Comparison of ENCODE assay signal across 10 cellular contexts in genomic region chr7:2845193-2845592, GRCh38. TPM values are rescaled to one million over a fixed set of nuclear protein-coding genes. Genes with fewer than 3 reads are reported as not detected.
DNase-seq lines count a peak whose midpoint lies in the region; TF ChIP-seq lines count a peak whose summit lies in the region.
"Had no signal": no experiment of that assay in that cellular context is flagged by ENCODE, and none has a peak within 500 bp of the region (broad histone marks: within the 10 kb centered on the region; RNA-seq: fewer than 3 reads in every experiment).

No MANE protein-coding gene starts in this region.

- H3K9ac ChIP-seq in HUES64 (ENCODE audit: low read depth, low read length) = no peak overlapping the region

- intact Hi-C loops in ascending aorta (cut with DNase I) = no loop called here

- H3K27me3 ChIP-seq in CD8-positive, alpha-beta memory T cell (ENCODE audit: insufficient read depth, low read length, poor library complexity, severe bottlenecking) = no peaks in the 10 kb centered on the region
- H3K27me3 ChIP-seq in HUES64 (ENCODE audit: insufficient read depth, low read length) (no peaks in the 10 kb centered on the region), ascending aorta (no peaks in the 10 kb centered on the region)
- H3K27me3 ChIP-seq: esophagus muscularis mucosa had no signal

- 88% methylated on average over 10 of the region's 10 CpGs for WGBS in HUES64

- H3K27ac Mint-ChIP-seq in CD8-positive, alpha-beta memory T cell = peak overlapping the region in 2 of 8 donors; percentile 20 to 42
- no peak overlapping the region for H3K27ac Mint-ChIP-seq in nephron progenitor cell

- CTCF ChIA-PET in CD8-positive, alpha-beta memory T cell (lab: Charles Lee) = interaction anchor here (0.6 to 0.7 kb wide), 2 partner anchors 48 to 50 kb away, joined by 3 to 4 read pairs; no protein-coding TSS in a partner anchor
- CTCF ChIA-PET in GM10248 (lab: Yijun Ruan, JAX) = interaction anchor here (1.3 kb wide), 3 partner anchors 19 to 46 kb away, joined by 3 to 8 read pairs (median 5); no protein-coding TSS in a partner anchor

- peaks cover 16% of the 10 kb centered on the region for H3K4me1 ChIP-seq in CD8-positive, alpha-beta memory T cell (ENCODE audit: insufficient read depth, low read length)
- 0 out of 2 replicates have a peak, but pooled peaks cover 4% of the 10 kb centered on the region for H3K4me1 ChIP-seq in HUES64 (ENCODE audit: insufficient read depth, low read length)
- peaks cover 9 to 18% of the 10 kb centered on the region in 2 donors for H3K4me1 ChIP-seq in ascending aorta

- POLR2A ChIA-PET in CD8-positive, alpha-beta memory T cell (lab: Charles Lee) = no interaction called here
- POLR2A ChIA-PET in GM10248 (lab: Yijun Ruan, JAX) = interaction anchor here (0.6 kb wide), 3 partner anchors 8 to 185 kb away, joined by 3 to 8 read pairs (median 3); no protein-coding TSS in a partner anchor

- H3K4me3 ChIP-seq in CD8-positive, alpha-beta memory T cell (ENCODE audit: low read length) = peak overlapping the region; percentile 77
- peak overlapping the region; percentile 53; the same call in 1 of the 2 replicates for H3K4me3 ChIP-seq in HUES64 (ENCODE audit: low read length)
- peak overlapping the region; percentile 39 to 62 for H3K4me3 ChIP-seq in ascending aorta

- H3K4me1 Mint-ChIP-seq in CD8-positive, alpha-beta memory T cell = peaks cover 30 to 49% (median 46%) of the 10 kb centered on the region in 3 donors
- H3K4me1 Mint-ChIP-seq in nephron progenitor cell = peaks cover 26% of the 10 kb centered on the region

- TF ChIP-seq CTCF in ascending aorta (IDR thresholded peaks at IDR 0.05) (no peak), nephron progenitor cell (IDR thresholded peaks at IDR 0.05) (no peak), GM10248 (IDR thresholded peaks at IDR 0.05; ENCODE audit: control extremely low read depth, extremely low read depth, low read depth, missing control alignments) (no peak)

- H3K27me3 Mint-ChIP-seq in CD8-positive, alpha-beta memory T cell = no peaks in the 10 kb centered on the region
- H3K27me3 Mint-ChIP-seq in nephron progenitor cell (ENCODE audit: low read depth, poor library complexity) = peaks cover 7% of the 10 kb centered on the region

- H3K36me3 ChIP-seq in CD8-positive, alpha-beta memory T cell (ENCODE audit: insufficient read depth, low read length) = no peaks in the 10 kb centered on the region
- H3K36me3 ChIP-seq in HUES64 (ENCODE audit: insufficient read depth, low read length) = peaks cover 20% of the 10 kb centered on the region
- no peaks in the 10 kb centered on the region for H3K36me3 ChIP-seq in ascending aorta

- no peak overlapping the region for H3K27ac ChIP-seq in CD8-positive, alpha-beta memory T cell (ENCODE audit: low read depth, low read length)
- H3K27ac ChIP-seq in HUES64 (ENCODE audit: low read depth, low read length) (no peak overlapping the region), ascending aorta (no peak overlapping the region)

- no peak for DNase-seq in CD8-positive, alpha-beta memory T cell
- no peak for DNase-seq in ascending aorta (ENCODE audit: low spot score in 2 of 2)
- DNase-seq in nephron progenitor cell = no peak
- DNase-seq in GM10248 (ENCODE audit: extremely low spot score) = no peak
- DNase-seq in OCI-M1 (lab: John Stamatoyannopoulos, UW) = no peak
- no peak for DNase-seq in activated effector memory CD4-positive, alpha-beta T cell treated with anti-CD3 and anti-CD28 coated beads, Interleukin-2, amount 50 U/mL, for 16 hours
- DNase-seq: activated CD8-positive, alpha-beta memory T cell treated with anti-CD3 and anti-CD28 coated beads, Interleukin-2, amount 50 U/mL, for 4 hours; stimulated activated CD4-positive, alpha-beta T cell treated with anti-CD3 and anti-CD28 coated beads, Interleukin-15, amount 100 ng/mL, for 24 hours had no signal

- no peaks in the 10 kb centered on the region for H3K9me3 Mint-ChIP-seq in CD8-positive, alpha-beta memory T cell
- peaks cover 9% of the 10 kb centered on the region for H3K9me3 Mint-ChIP-seq in nephron progenitor cell

- no peaks in the 10 kb centered on the region for H3K9me3 ChIP-seq in CD8-positive, alpha-beta memory T cell (ENCODE audit: low read length)
- no peaks in the 10 kb centered on the region for H3K9me3 ChIP-seq in HUES64 (ENCODE audit: insufficient read depth, low read depth, low read length)
- H3K9me3 ChIP-seq in ascending aorta = no peaks in the 10 kb centered on the region
- H3K9me3 ChIP-seq: esophagus muscularis mucosa had no signal

- H3K36me3 Mint-ChIP-seq in CD8-positive, alpha-beta memory T cell = peaks cover 0 to 5% (median 1%) of the 10 kb centered on the region in 3 donors
- peaks cover 23% of the 10 kb centered on the region for H3K36me3 Mint-ChIP-seq in nephron progenitor cell (ENCODE audit: low read depth)

- peak overlapping the region; percentile 61 to 93 (median 90) for H3K4me3 Mint-ChIP-seq in CD8-positive, alpha-beta memory T cell
- peak overlapping the region; percentile 74 for H3K4me3 Mint-ChIP-seq in nephron progenitor cell

RNA-seq across cellular contexts. Expression of gene GNA12, which starts 1.1 kb away (rescaled TPM):
- 10 to 100 TPM; 20.6 to 21.2 TPM for total RNA-seq in CD8-positive, alpha-beta memory T cell
- polyA plus RNA-seq in CD8-positive, alpha-beta memory T cell = 11.2 TPM
- polyA plus RNA-seq in HUES64 (2013, experiment 1 of 2) = 52.1 TPM
- polyA plus RNA-seq in HUES64 (2013, experiment 2 of 2) = 49.4 TPM
- total RNA-seq in ascending aorta = 61.0 TPM
